ENCODE assay signal across 13 cellular contexts in genomic region chr1:203281033-203281432, GRCh38. TPM values are rescaled to one million over a fixed set of nuclear protein-coding genes. Genes with fewer than 3 reads are reported as not detected.
DNase-seq lines count a peak whose midpoint lies in the region; ATAC-seq, FAIRE-seq and TF ChIP-seq lines count a peak whose summit lies in the region.
"Had no signal": no experiment of that assay in that cellular context is flagged by ENCODE, and none has a peak within 500 bp of the region (broad histone marks: within the 10 kb centered on the region; RNA-seq: fewer than 3 reads in every experiment).

No MANE protein-coding gene starts in this region.

- H3K36me3 Mint-ChIP-seq in endothelial cell (ENCODE audit: low read depth, unreplicated experiment) = peaks cover 3% of the 10 kb centered on the region

- H3K27me3 Mint-ChIP-seq in endothelial cell (ENCODE audit: unreplicated experiment) = peaks cover 4% of the 10 kb centered on the region
- H3K27me3 Mint-ChIP-seq: activated naive CD8-positive, alpha-beta T cell treated with anti-CD3 and anti-CD28 coated beads, Interleukin-2, amount 50 U/mL, for 24 hours had no signal

- ATAC-seq in GM19455 (IDR thresholded peaks at IDR 0.05; ENCODE audit: unreplicated experiment) = no peak
- ATAC-seq: activated naive CD8-positive, alpha-beta T cell treated with anti-CD3 and anti-CD28 coated beads, Interleukin-2, amount 50 U/mL, for 24 hours had no signal

- H3K4me1 Mint-ChIP-seq in endothelial cell (ENCODE audit: unreplicated experiment) = peaks cover 27% of the 10 kb centered on the region

- no peaks in the 10 kb centered on the region for H3K9me3 Mint-ChIP-seq in endothelial cell (ENCODE audit: unreplicated experiment)
- H3K9me3 Mint-ChIP-seq: activated naive CD8-positive, alpha-beta T cell treated with anti-CD3 and anti-CD28 coated beads, Interleukin-2, amount 50 U/mL, for 24 hours had no signal

- no peak overlapping the region for H3K27ac Mint-ChIP-seq in endothelial cell (ENCODE audit: unreplicated experiment)
- H3K27ac Mint-ChIP-seq: activated naive CD8-positive, alpha-beta T cell treated with anti-CD3 and anti-CD28 coated beads, Interleukin-2, amount 50 U/mL, for 24 hours had no signal

- TF ChIP-seq CTCF in endothelial cell (IDR thresholded peaks at IDR 0.05; ENCODE audit: unreplicated experiment) = no peak

- FAIRE-seq in frontal cortex (lab: Jason Lieb, UNC) = no peak

- peak; percentile 50 for DNase-seq in Caki2 (ENCODE audit: low read depth)
- DNase-seq in NCI-H226 = peak; percentile 67
- no peak for DNase-seq in epithelial cell of prostate (ENCODE audit: low read depth, low spot score)
- peak; percentile 20 for DNase-seq in retina
- no peak for DNase-seq in SW 1271 (lab: John Stamatoyannopoulos, UW)
- no peak for DNase-seq in frontal cortex (ENCODE audit: low spot score in 2 of 2)
- no peak for DNase-seq in endothelial cell (ENCODE audit: low spot score)
- DNase-seq: activated CD4-positive, alpha-beta T cell treated with anti-CD3 and anti-CD28 coated beads, Interleukin-2, amount 50 U/mL, for 48 hours; activated naive CD8-positive, alpha-beta T cell treated with anti-CD3 and anti-CD28 coated beads, Interleukin-2, amount 50 U/mL, for 24 hours; NCI-H1694 treated with DMSO at 0.1 percent for 48 hours; spleen had no signal

- peak overlapping the region; percentile 60 for H3K27ac ChIP-seq in epithelial cell of prostate

- in situ Hi-C loops in Caki2 (cut with HindIII; ENCODE audit: low pct_unique_long_range_greater_than_20kb, low sequenced_read_pairs) = no loop called here

- H3K4me3 Mint-ChIP-seq in endothelial cell (ENCODE audit: unreplicated experiment) = no peak overlapping the region
- H3K4me3 Mint-ChIP-seq: activated naive CD8-positive, alpha-beta T cell treated with anti-CD3 and anti-CD28 coated beads, Interleukin-2, amount 50 U/mL, for 24 hours had no signal

RNA-seq across cellular contexts. Expression of gene BTG2, which starts 24.3 kb away (rescaled TPM):
- total RNA-seq in Caki2 (2014; rRNA removed; shearing (Covaris generic); ENCODE audit: low replicate concordance) = 16.1 and 18.2 TPM in 2 replicates
- total RNA-seq in frontal cortex (5.3 TPM), endothelial cell (ENCODE audit: unreplicated experiment) (80.0 TPM)

RNA-seq across cellular contexts. Expression of gene CHIT1, which starts 51.6 kb away (rescaled TPM):
- not detected in 2 replicates for total RNA-seq in Caki2 (2014; rRNA removed; shearing (Covaris generic); ENCODE audit: low replicate concordance)
- total RNA-seq in frontal cortex (1.6 TPM), endothelial cell (ENCODE audit: unreplicated experiment) (not detected)
- total RNA-seq: fibroblast of lung had no signal

Comparison
In these comparisons a context has a peak if more than half of its experiments do, and no peak if none do; other contexts are left out.
1. DNase-seq: peak in Caki2 (single experiment), NCI-H226 (single experiment) and retina (single experiment); none in epithelial cell of prostate (single experiment), SW 1271 (0 of 2), frontal cortex (0 of 2) and endothelial cell (single experiment).